24 cellular contexts compared by ENCODE assay signal in genomic region chr13:27023385-27023784, GRCh38.
DNase-seq lines count a peak whose midpoint lies in the region; ATAC-seq and TF ChIP-seq lines count a peak whose summit lies in the region.
"Had no signal": no experiment of that assay in that cellular context is flagged by ENCODE, and none has a peak within 500 bp of the region (broad histone marks: within the 10 kb centered on the region; RNA-seq: fewer than 3 reads in every experiment).

No MANE protein-coding gene starts in this region.

- peak overlapping the region; percentile 56 for H3K4me3 Mint-ChIP-seq in natural killer cell treated with Interleukin-12 subunit alpha and Interleukin-12 subunit beta and Interleukin-15 and Interleukin-18, amount 100 ng/mL, for 72 hours
- no peak overlapping the region for H3K4me3 Mint-ChIP-seq in natural killer cell
- no peak overlapping the region for H3K4me3 Mint-ChIP-seq in activated CD4-positive, alpha-beta memory T cell treated with anti-CD3 and anti-CD28 coated beads, Interleukin-2, amount 10 ng/mL, durations not matched to agents 7 days and 5 days
- H3K4me3 Mint-ChIP-seq: activated B cell treated with CpG ODN at 0.5 μM for 24 hours; activated naive CD4-positive, alpha-beta T cell treated with anti-CD3 and anti-CD28 coated beads for 36 hours; GM23338; stimulated activated naive CD8-positive, alpha-beta T cell treated with anti-CD3 and anti-CD28 coated beads, Interleukin-15, Interleukin-2, amounts not matched to agents 100 ng/mL and 50 ng/mL, for 24 hours had no signal

- H3K27ac ChIP-seq in coronary artery (no peak overlapping the region), muscle layer of colon (ENCODE audit: low read depth, low read length) (peak overlapping the region; percentile 89)
- H3K27ac ChIP-seq: BLaER1, foreskin keratinocyte had no signal

- intact Hi-C loops in natural killer cell (cut with micrococcal nuclease): no loop called here

- H3K4me1 Mint-ChIP-seq in natural killer cell treated with Interleukin-12 subunit alpha and Interleukin-12 subunit beta and Interleukin-15 and Interleukin-18, amount 100 ng/mL, for 72 hours (ENCODE audit: low read depth in 2 of 2): peaks cover 20 to 29% of the 10 kb centered on the region in 2 donors
- peaks cover 13% of the 10 kb centered on the region in 2 donors for H3K4me1 Mint-ChIP-seq in natural killer cell
- peaks cover 19% of the 10 kb centered on the region for H3K4me1 Mint-ChIP-seq in activated CD4-positive, alpha-beta memory T cell treated with anti-CD3 and anti-CD28 coated beads, Interleukin-2, amount 10 ng/mL, durations not matched to agents 7 days and 5 days

- no peaks in the 10 kb centered on the region for H3K27me3 ChIP-seq in muscle layer of colon (ENCODE audit: control insufficient read depth in 1 of 2, insufficient read depth in 2 of 2, low read length in 2 of 2)
- H3K27me3 ChIP-seq: BLaER1, cardiac muscle cell, upper lobe of left lung had no signal

- no peaks in the 10 kb centered on the region for H3K9me3 ChIP-seq in muscle layer of colon (ENCODE audit: low read length)
- H3K9me3 ChIP-seq: BLaER1, upper lobe of left lung had no signal

- no peak overlapping the region for H3K4me3 ChIP-seq in coronary artery
- H3K4me3 ChIP-seq in muscle layer of colon (ENCODE audit: low read depth in 1 of 2, low read length in 2 of 2): no peak overlapping the region
- H3K4me3 ChIP-seq: BLaER1, cardiac muscle cell, GM23338, upper lobe of left lung had no signal

- no peaks in the 10 kb centered on the region for H3K36me3 ChIP-seq in muscle layer of colon (ENCODE audit: insufficient read depth, low read length)
- H3K36me3 ChIP-seq: BLaER1, cardiac muscle cell, upper lobe of left lung had no signal

- TF ChIP-seq CTCF in natural killer cell (IDR thresholded peaks at IDR 0.05) (no peak), coronary artery (IDR thresholded peaks at IDR 0.05) (no peak)

- H3K9me3 Mint-ChIP-seq in natural killer cell treated with Interleukin-12 subunit alpha and Interleukin-12 subunit beta and Interleukin-15 and Interleukin-18, amount 100 ng/mL, for 72 hours: no peaks in the 10 kb centered on the region
- H3K9me3 Mint-ChIP-seq in natural killer cell: no peaks in the 10 kb centered on the region
- no peaks in the 10 kb centered on the region for H3K9me3 Mint-ChIP-seq in activated CD4-positive, alpha-beta memory T cell treated with anti-CD3 and anti-CD28 coated beads, Interleukin-2, amount 10 ng/mL, durations not matched to agents 7 days and 5 days
- H3K9me3 Mint-ChIP-seq: activated B cell treated with CpG ODN at 0.5 μM for 24 hours; activated naive CD4-positive, alpha-beta T cell treated with anti-CD3 and anti-CD28 coated beads for 36 hours; stimulated activated naive CD8-positive, alpha-beta T cell treated with anti-CD3 and anti-CD28 coated beads, Interleukin-15, Interleukin-2, amounts not matched to agents 100 ng/mL and 50 ng/mL, for 24 hours had no signal

- no peak overlapping the region for H3K9ac ChIP-seq in muscle layer of colon (ENCODE audit: low read length)
- H3K9ac ChIP-seq: BLaER1 had no signal

- no peak overlapping the region for H3K27ac Mint-ChIP-seq in natural killer cell treated with Interleukin-12 subunit alpha and Interleukin-12 subunit beta and Interleukin-15 and Interleukin-18, amount 100 ng/mL, for 72 hours
- H3K27ac Mint-ChIP-seq in natural killer cell: no peak overlapping the region
- H3K27ac Mint-ChIP-seq in activated CD4-positive, alpha-beta memory T cell treated with anti-CD3 and anti-CD28 coated beads, Interleukin-2, amount 10 ng/mL, durations not matched to agents 7 days and 5 days: no peak overlapping the region
- H3K27ac Mint-ChIP-seq: activated B cell treated with CpG ODN at 0.5 μM for 24 hours; activated naive CD4-positive, alpha-beta T cell treated with anti-CD3 and anti-CD28 coated beads for 36 hours; GM23338; stimulated activated naive CD8-positive, alpha-beta T cell treated with anti-CD3 and anti-CD28 coated beads, Interleukin-15, Interleukin-2, amounts not matched to agents 100 ng/mL and 50 ng/mL, for 24 hours had no signal

- POLR2A ChIA-PET in activated CD4-positive, alpha-beta memory T cell treated with anti-CD3 and anti-CD28 coated beads, Interleukin-2, amount 10 ng/mL, durations not matched to agents 7 days and 5 days (lab: Charles Lee): no interaction called here

- no peaks in the 10 kb centered on the region for H3K36me3 Mint-ChIP-seq in natural killer cell treated with Interleukin-12 subunit alpha and Interleukin-12 subunit beta and Interleukin-15 and Interleukin-18, amount 100 ng/mL, for 72 hours
- no peaks in the 10 kb centered on the region for H3K36me3 Mint-ChIP-seq in natural killer cell
- no peaks in the 10 kb centered on the region for H3K36me3 Mint-ChIP-seq in activated CD4-positive, alpha-beta memory T cell treated with anti-CD3 and anti-CD28 coated beads, Interleukin-2, amount 10 ng/mL, durations not matched to agents 7 days and 5 days (ENCODE audit: low read depth)

- no peak for DNase-seq in natural killer cell treated with Interleukin-12 subunit alpha and Interleukin-12 subunit beta and Interleukin-15 and Interleukin-18, amount 100 ng/mL, for 72 hours (ENCODE audit: low spot score)
- DNase-seq in natural killer cell (no peak), coronary artery (ENCODE audit: low spot score) (peak; percentile 43), NCI-H345 (lab: John Stamatoyannopoulos, UW) (no peak)
- DNase-seq in activated CD4-positive, alpha-beta memory T cell treated with anti-CD3 and anti-CD28 coated beads, Interleukin-2, amount 10 ng/mL, durations not matched to agents 7 days and 5 days: no peak
- DNase-seq: ACHN; activated B cell treated with CpG ODN at 0.5 μM for 24 hours; activated CD4-positive, alpha-beta T cell treated with anti-CD3 and anti-CD28 coated beads, Interleukin-2, amount 50 U/mL, for 48 hours; activated naive CD4-positive, alpha-beta T cell treated with anti-CD3 and anti-CD28 coated beads for 36 hours; activated T-cell treated with anti-CD3 and anti-CD28 coated beads, Interleukin-2, amount 50 U/mL, for 1 hour; amniotic stem cell; Calu3; NCI-H1436; stimulated activated CD4-positive, alpha-beta T cell treated with anti-CD3 and anti-CD28 coated beads, Interleukin-4, amount 100 ng/mL, for 24 hours; T-helper 9 cell had no signal

- CTCF ChIA-PET in activated CD4-positive, alpha-beta memory T cell treated with anti-CD3 and anti-CD28 coated beads, Interleukin-2, amount 10 ng/mL, durations not matched to agents 7 days and 5 days (lab: Charles Lee): no interaction called here

- ATAC-seq in natural killer cell treated with Interleukin-12 subunit alpha and Interleukin-12 subunit beta and Interleukin-15 and Interleukin-18, amount 100 ng/mL, for 72 hours: no peak
- ATAC-seq in natural killer cell (no peak), GM18909 (IDR thresholded peaks at IDR 0.05; ENCODE audit: poor library complexity, unreplicated experiment) (no peak), HG02759 (IDR thresholded peaks at IDR 0.05; ENCODE audit: unreplicated experiment) (no peak)
- ATAC-seq: foreskin keratinocyte, GM23338 had no signal

- H3K27me3 Mint-ChIP-seq in natural killer cell treated with Interleukin-12 subunit alpha and Interleukin-12 subunit beta and Interleukin-15 and Interleukin-18, amount 100 ng/mL, for 72 hours: peaks cover 5 to 8% of the 10 kb centered on the region in 2 donors
- H3K27me3 Mint-ChIP-seq in natural killer cell (ENCODE audit: low read depth in 2 of 2): peaks cover under 1 to 11% of the 10 kb centered on the region in 2 donors
- peaks cover 16% of the 10 kb centered on the region for H3K27me3 Mint-ChIP-seq in activated CD4-positive, alpha-beta memory T cell treated with anti-CD3 and anti-CD28 coated beads, Interleukin-2, amount 10 ng/mL, durations not matched to agents 7 days and 5 days
- H3K27me3 Mint-ChIP-seq: activated B cell treated with CpG ODN at 0.5 μM for 24 hours had no signal

- peaks cover 63% of the 10 kb centered on the region for H3K4me1 ChIP-seq in muscle layer of colon (ENCODE audit: insufficient read depth, low read length)
- H3K4me1 ChIP-seq: foreskin keratinocyte had no signal
